Comparison of ENCODE assay signal across 12 cellular contexts in the genomic region with DNA sequence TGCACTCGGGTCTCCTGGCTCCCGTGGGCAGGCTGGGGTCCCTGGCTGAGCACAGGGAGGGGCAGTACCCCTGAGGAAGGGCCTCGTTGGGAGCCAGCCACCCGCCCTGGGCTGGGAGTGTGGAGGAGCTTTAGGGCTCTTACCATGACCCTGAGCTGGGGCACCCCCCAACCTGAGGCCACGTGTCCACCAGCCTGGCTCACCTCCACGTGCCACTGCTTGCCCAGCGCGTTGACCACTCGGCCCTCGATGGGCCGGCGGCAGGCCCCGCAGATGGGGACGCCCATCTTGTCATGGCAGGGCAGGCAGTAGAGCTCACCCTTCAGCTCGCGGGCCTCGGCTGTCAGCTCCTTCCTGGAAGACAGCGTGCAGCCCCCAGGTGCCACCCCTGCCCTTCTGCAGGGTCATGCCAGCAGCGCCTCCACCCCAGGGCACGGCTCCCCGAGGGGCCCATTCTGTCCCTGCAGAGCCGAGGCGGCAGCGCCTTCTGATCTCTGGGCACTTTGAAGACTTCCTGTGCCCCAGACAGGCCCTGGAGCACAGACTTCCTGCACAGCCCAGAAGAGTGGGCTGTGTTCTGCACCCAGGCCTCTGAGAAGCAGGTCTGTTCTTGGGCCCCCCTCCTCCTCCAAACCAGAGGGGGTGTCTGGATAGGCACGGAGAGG. TPM values are rescaled to one million over a fixed set of nuclear protein-coding genes. Genes with fewer than 3 reads are reported as not detected.
A peak's percentile ranks its signal among the peaks of the same experiment; 100 is the strongest.
DNase-seq lines count a peak whose midpoint lies in the region; ATAC-seq and TF ChIP-seq lines count a peak whose summit lies in the region.
"Had no signal": no experiment of that assay in that cellular context is flagged by ENCODE, and none has a peak within 500 bp of the region (broad histone marks: within the 10 kb centered on the region; RNA-seq: fewer than 3 reads in every experiment).

No MANE protein-coding gene starts in this region.

- intact Hi-C loops in CD8-positive, alpha-beta T cell (cut with DNase I, micrococcal nuclease), result loop anchor here (2.0 to 10.0 kb wide), 4 partner anchors 55 to 347 kb away; a partner anchor contains a TSS
- intact Hi-C loops in activated CD4-positive, alpha-beta T cell treated with anti-CD3 and anti-CD28 coated beads for 36 hours (cut with DNase I, micrococcal nuclease), result loop anchor here (2.0 to 10.0 kb wide), 4 partner anchors 59 to 447 kb away; a partner anchor contains a TSS

- in situ Hi-C loops in KBM-7 (cut with MboI; ENCODE audit: low pct_unique_long_range_greater_than_20kb, low sequenced_read_pairs), result no loop called here

- peak overlapping the region; percentile 64 for H3K4me3 ChIP-seq in CD8-positive, alpha-beta T cell (ENCODE audit: low read depth, low read length)

- peak; percentile 22 to 80 (median 56) for DNase-seq in CD8-positive, alpha-beta T cell
- peak; percentile 63 for DNase-seq in activated CD4-positive, alpha-beta T cell treated with anti-CD3 and anti-CD28 coated beads for 36 hours
- peak; percentile 45 to 49 for DNase-seq in stimulated activated CD4-positive, alpha-beta T cell treated with anti-CD3 and anti-CD28 coated beads, Interleukin-2, amount 100 ng/mL, for 24 hours
- DNase-seq in MV-4-11 (lab: John Stamatoyannopoulos, UW), result no peak
- DNase-seq in AG20443 (ENCODE audit: low spot score), result no peak
- no peak for DNase-seq in KBM-7
- DNase-seq: foreskin melanocyte; NK-92 treated with Interleukin-12 subunit alpha and Interleukin-12 subunit beta, amount 100 ng/mL, for 24 hours; WERI-Rb-1 had no signal

- no peaks in the 10 kb centered on the region for H3K27me3 ChIP-seq in CD8-positive, alpha-beta T cell (ENCODE audit: insufficient read depth, low read length)

- H3K27ac Mint-ChIP-seq in CD8-positive, alpha-beta T cell, result peak overlapping the region; percentile 90
- H3K27ac Mint-ChIP-seq in activated CD4-positive, alpha-beta T cell treated with anti-CD3 and anti-CD28 coated beads for 36 hours, result no peak overlapping the region
- H3K27ac Mint-ChIP-seq in activated naive CD8-positive, alpha-beta T cell, result peak overlapping the region; percentile 81

- H3K4me3 Mint-ChIP-seq in CD8-positive, alpha-beta T cell, result peak overlapping the region; percentile 67
- peak overlapping the region; percentile 63 for H3K4me3 Mint-ChIP-seq in activated CD4-positive, alpha-beta T cell treated with anti-CD3 and anti-CD28 coated beads for 36 hours
- peak overlapping the region; percentile 66 for H3K4me3 Mint-ChIP-seq in activated naive CD8-positive, alpha-beta T cell

- peaks cover 51% of the 10 kb centered on the region for H3K4me1 Mint-ChIP-seq in CD8-positive, alpha-beta T cell (ENCODE audit: low read depth)
- peaks cover 46% of the 10 kb centered on the region for H3K4me1 Mint-ChIP-seq in activated CD4-positive, alpha-beta T cell treated with anti-CD3 and anti-CD28 coated beads for 36 hours
- peaks cover 39% of the 10 kb centered on the region for H3K4me1 Mint-ChIP-seq in activated naive CD8-positive, alpha-beta T cell (ENCODE audit: low read depth)

- no peak overlapping the region for H3K27ac ChIP-seq in CD8-positive, alpha-beta T cell (ENCODE audit: low read depth, low read length)
- H3K27ac ChIP-seq: WERI-Rb-1 had no signal

- no peaks in the 10 kb centered on the region for H3K9me3 ChIP-seq in CD8-positive, alpha-beta T cell (ENCODE audit: low read length)

- peaks cover 7% of the 10 kb centered on the region for H3K36me3 Mint-ChIP-seq in CD8-positive, alpha-beta T cell
- H3K36me3 Mint-ChIP-seq in activated CD4-positive, alpha-beta T cell treated with anti-CD3 and anti-CD28 coated beads for 36 hours (ENCODE audit: low read depth), result peaks cover 2% of the 10 kb centered on the region
- no peaks in the 10 kb centered on the region for H3K36me3 Mint-ChIP-seq in activated naive CD8-positive, alpha-beta T cell

- no peaks in the 10 kb centered on the region for H3K36me3 ChIP-seq in CD8-positive, alpha-beta T cell (ENCODE audit: insufficient read depth, low read length)
- H3K36me3 ChIP-seq: WERI-Rb-1 had no signal

- H3K27me3 Mint-ChIP-seq in CD8-positive, alpha-beta T cell (ENCODE audit: low read depth), result no peaks in the 10 kb centered on the region
- no peaks in the 10 kb centered on the region for H3K27me3 Mint-ChIP-seq in activated CD4-positive, alpha-beta T cell treated with anti-CD3 and anti-CD28 coated beads for 36 hours
- H3K27me3 Mint-ChIP-seq in activated naive CD8-positive, alpha-beta T cell, result no peaks in the 10 kb centered on the region

- peaks cover 61% of the 10 kb centered on the region for H3K4me1 ChIP-seq in CD8-positive, alpha-beta T cell (ENCODE audit: insufficient read depth, low read length)

- peak; percentile 86 for ATAC-seq in CD8-positive, alpha-beta T cell
- ATAC-seq in activated CD4-positive, alpha-beta T cell treated with anti-CD3 and anti-CD28 coated beads for 36 hours, result peak; percentile 65
- ATAC-seq in HG03378 (IDR thresholded peaks at IDR 0.05; ENCODE audit: unreplicated experiment), result no peak

- no peak for TF ChIP-seq CTCF in CD8-positive, alpha-beta T cell (IDR thresholded peaks at IDR 0.05)

- POLR2A ChIA-PET in CD8-positive, alpha-beta T cell (lab: Charles Lee), result interaction anchor here (1.1 to 4.9 kb wide), 2 partner anchors 11 to 59 kb away, joined by 4 to 20 read pairs; a partner anchor contains a TSS
- POLR2A ChIA-PET in activated CD4-positive, alpha-beta T cell treated with anti-CD3 and anti-CD28 coated beads for 36 hours (lab: Charles Lee), result no interaction called here

- CTCF ChIA-PET in CD8-positive, alpha-beta T cell (lab: Charles Lee), result interaction anchor here (0.7 to 3.6 kb wide), 4 partner anchors 8 to 60 kb away, joined by 3 to 19 read pairs (median 10); no protein-coding TSS in a partner anchor
- CTCF ChIA-PET in activated CD4-positive, alpha-beta T cell treated with anti-CD3 and anti-CD28 coated beads for 36 hours (lab: Charles Lee), result interaction anchor here (0.8 to 5.0 kb wide), 3 partner anchors 8 to 61 kb away, joined by 4 to 29 read pairs (median 17); no protein-coding TSS in a partner anchor

- H3K9me3 Mint-ChIP-seq in CD8-positive, alpha-beta T cell, result no peaks in the 10 kb centered on the region
- no peaks in the 10 kb centered on the region for H3K9me3 Mint-ChIP-seq in activated CD4-positive, alpha-beta T cell treated with anti-CD3 and anti-CD28 coated beads for 36 hours (ENCODE audit: low read depth)
- no peaks in the 10 kb centered on the region for H3K9me3 Mint-ChIP-seq in activated naive CD8-positive, alpha-beta T cell (ENCODE audit: low read depth)

RNA-seq across cellular contexts. Expression of a gene that starts 4.0 kb away (rescaled TPM):
- total RNA-seq in CD8-positive, alpha-beta T cell, result not detected
- not detected for total RNA-seq in activated CD4-positive, alpha-beta T cell treated with anti-CD3 and anti-CD28 coated beads for 36 hours
- total RNA-seq: chondrocyte had no signal

RNA-seq across cellular contexts. Expression of a gene that starts 33.4 kb away (rescaled TPM):
- total RNA-seq in CD8-positive, alpha-beta T cell, result 1 to 10 TPM; 2.8 to 2.9 TPM
- 10 to 100 TPM; 16.4 to 19.3 TPM for total RNA-seq in activated CD4-positive, alpha-beta T cell treated with anti-CD3 and anti-CD28 coated beads for 36 hours

RNA-seq across cellular contexts. Expression of a gene that starts 59.3 kb away (rescaled TPM):
- total RNA-seq in CD8-positive, alpha-beta T cell, result 1 to 10 TPM; 8.2 to 8.5 TPM
- total RNA-seq in activated CD4-positive, alpha-beta T cell treated with anti-CD3 and anti-CD28 coated beads for 36 hours, result 1 to 10 TPM; 2.8 to 3.1 TPM

Comparison
In these comparisons a context has a peak if more than half of its experiments do, and no peak if none do; other contexts are left out.
1. DNase-seq: peak in CD8-positive, alpha-beta T cell (7 of 7), activated CD4-positive, alpha-beta T cell treated with anti-CD3 and anti-CD28 coated beads for 36 hours (single experiment) and stimulated activated CD4-positive, alpha-beta T cell treated with anti-CD3 and anti-CD28 coated beads, Interleukin-2, amount 100 ng/mL, for 24 hours (2 of 2); none in MV-4-11 (single experiment), AG20443 (single experiment) and KBM-7 (single experiment).
2. RNA of a gene that starts 33.4 kb away (total RNA-seq): 16.4 to 19.3 TPM in activated CD4-positive, alpha-beta T cell treated with anti-CD3 and anti-CD28 coated beads for 36 hours; 2.8 to 2.9 TPM in CD8-positive, alpha-beta T cell; every median in the first group is over 4 times any median in the second.
3. Peak in every context shown above with its lines, with median percentiles within 50 percentile points of each other: H3K4me3 Mint-ChIP-seq.